ENCODE assay signal across 19 cellular contexts in genomic region chr5:177256296-177256695, GRCh38. TPM values are rescaled to one million over a fixed set of nuclear protein-coding genes. Genes with fewer than 3 reads are reported as not detected.
DNase-seq lines count a peak whose midpoint lies in the region; ATAC-seq and TF ChIP-seq lines count a peak whose summit lies in the region.
"Had no signal": no experiment of that assay in that cellular context is flagged by ENCODE, and none has a peak within 500 bp of the region (broad histone marks: within the 10 kb centered on the region; RNA-seq: fewer than 3 reads in every experiment).

No MANE protein-coding gene starts in this region.

- no peak for ATAC-seq in activated naive CD4-positive, alpha-beta T cell treated with anti-CD3 and anti-CD28 coated beads, Interleukin-2, amount 50 U/mL, for 72 hours
- no peak for ATAC-seq in central memory CD8-positive, alpha-beta T cell (replicated peaks; ENCODE audit: extremely low read depth, poor library complexity, severe bottlenecking)
- ATAC-seq in upper lobe of right lung (peak; percentile 72), GM21526 (IDR thresholded peaks at IDR 0.05; ENCODE audit: low FRiP score, unreplicated experiment) (no peak), GM21529 (IDR thresholded peaks at IDR 0.05; ENCODE audit: unreplicated experiment) (no peak)
- ATAC-seq: right lobe of liver; stimulated activated memory B cell treated with anti-CD40 and anti-IgM and Interleukin-4, amounts not matched to agents 10 μg/mL and 1 μg/mL and 100 μg/mL, for 72 hours had no signal

- peak overlapping the region; percentile 42 for H3K27ac Mint-ChIP-seq in activated naive CD4-positive, alpha-beta T cell treated with anti-CD3 and anti-CD28 coated beads for 36 hours
- peak overlapping the region in 1 of 2 donors; percentile 40 for H3K27ac Mint-ChIP-seq in activated naive CD4-positive, alpha-beta T cell treated with anti-CD3 and anti-CD28 coated beads, Interleukin-2, amount 50 U/mL, for 72 hours
- peak overlapping the region; percentile 71 for H3K27ac Mint-ChIP-seq in central memory CD8-positive, alpha-beta T cell (ENCODE audit: low read depth)

- peaks cover 95% of the 10 kb centered on the region for H3K36me3 ChIP-seq in upper lobe of right lung
- H3K36me3 ChIP-seq: SJCRH30 had no signal

- DNase-seq in activated naive CD4-positive, alpha-beta T cell treated with anti-CD3 and anti-CD28 coated beads for 36 hours, result no peak
- no peak for DNase-seq in activated naive CD4-positive, alpha-beta T cell treated with anti-CD3 and anti-CD28 coated beads, Interleukin-2, amount 50 U/mL, for 72 hours (ENCODE audit: low spot score in 2 of 2)
- no peak for DNase-seq in central memory CD8-positive, alpha-beta T cell (ENCODE audit: low spot score in 2 of 2)
- DNase-seq in upper lobe of right lung (peak; percentile 69), GDM1 (lab: John Stamatoyannopoulos, UW) (no peak)
- DNase-seq: activated CD4-positive, alpha-beta T cell treated with anti-CD3 and anti-CD28 coated beads, Interleukin-2, amount 10 ng/mL, durations not matched to agents 24 days and 14 days; dorsolateral prefrontal cortex; H9; mesendoderm; NCI-H2107; right lobe of liver; SJCRH30; stimulated activated CD4-positive, alpha-beta T cell treated with anti-CD3 and anti-CD28 coated beads, Interleukin-2, amount 100 ng/mL, for 48 hours had no signal

- no peak overlapping the region for H3K27ac ChIP-seq in upper lobe of right lung
- H3K27ac ChIP-seq: ascending aorta, neutrophil, right lobe of liver, SJCRH30 had no signal

- H3K9me3 Mint-ChIP-seq in activated naive CD4-positive, alpha-beta T cell treated with anti-CD3 and anti-CD28 coated beads for 36 hours, result no peaks in the 10 kb centered on the region
- H3K9me3 Mint-ChIP-seq in activated naive CD4-positive, alpha-beta T cell treated with anti-CD3 and anti-CD28 coated beads, Interleukin-2, amount 50 U/mL, for 72 hours, result no peaks in the 10 kb centered on the region
- H3K9me3 Mint-ChIP-seq in central memory CD8-positive, alpha-beta T cell, result no peaks in the 10 kb centered on the region
- H3K9me3 Mint-ChIP-seq: activated CD4-positive, alpha-beta T cell treated with anti-CD3 and anti-CD28 coated beads, Interleukin-2, amount 10 ng/mL, durations not matched to agents 24 days and 14 days; H9; stimulated activated memory B cell treated with anti-CD40 and anti-IgM and Interleukin-4, amounts not matched to agents 10 μg/mL and 1 μg/mL and 100 μg/mL, for 72 hours had no signal

- H3K27me3 ChIP-seq in upper lobe of right lung, result no peaks in the 10 kb centered on the region
- H3K27me3 ChIP-seq: ascending aorta, dorsolateral prefrontal cortex, neutrophil, right lobe of liver, SJCRH30 had no signal

- no peaks in the 10 kb centered on the region for H3K4me1 ChIP-seq in upper lobe of right lung
- H3K4me1 ChIP-seq: ascending aorta, SJCRH30 had no signal

- no peaks in the 10 kb centered on the region for H3K27me3 Mint-ChIP-seq in activated naive CD4-positive, alpha-beta T cell treated with anti-CD3 and anti-CD28 coated beads for 36 hours (ENCODE audit: low read depth)
- no peaks in the 10 kb centered on the region for H3K27me3 Mint-ChIP-seq in central memory CD8-positive, alpha-beta T cell
- H3K27me3 Mint-ChIP-seq: activated CD4-positive, alpha-beta T cell treated with anti-CD3 and anti-CD28 coated beads, Interleukin-2, amount 10 ng/mL, durations not matched to agents 24 days and 14 days; stimulated activated memory B cell treated with anti-CD40 and anti-IgM and Interleukin-4, amounts not matched to agents 10 μg/mL and 1 μg/mL and 100 μg/mL, for 72 hours had no signal

- no peaks in the 10 kb centered on the region for H3K4me1 Mint-ChIP-seq in activated naive CD4-positive, alpha-beta T cell treated with anti-CD3 and anti-CD28 coated beads for 36 hours (ENCODE audit: low read depth)
- H3K4me1 Mint-ChIP-seq in central memory CD8-positive, alpha-beta T cell, result peaks cover 11% of the 10 kb centered on the region
- H3K4me1 Mint-ChIP-seq: H9; stimulated activated memory B cell treated with anti-CD40 and anti-IgM and Interleukin-4, amounts not matched to agents 10 μg/mL and 1 μg/mL and 100 μg/mL, for 72 hours had no signal

- H3K4me3 ChIP-seq in upper lobe of right lung, result no peak overlapping the region
- H3K4me3 ChIP-seq: ascending aorta, dorsolateral prefrontal cortex, right lobe of liver, SJCRH30 had no signal

- CTCF ChIA-PET in activated naive CD4-positive, alpha-beta T cell treated with anti-CD3 and anti-CD28 coated beads for 36 hours (lab: Charles Lee), result no interaction called here

- peaks cover 35% of the 10 kb centered on the region for H3K36me3 Mint-ChIP-seq in activated naive CD4-positive, alpha-beta T cell treated with anti-CD3 and anti-CD28 coated beads for 36 hours (ENCODE audit: low read depth)
- H3K36me3 Mint-ChIP-seq in activated naive CD4-positive, alpha-beta T cell treated with anti-CD3 and anti-CD28 coated beads, Interleukin-2, amount 50 U/mL, for 72 hours, result peaks cover 0 to 7% of the 10 kb centered on the region in 2 donors
- peaks cover 86% of the 10 kb centered on the region for H3K36me3 Mint-ChIP-seq in central memory CD8-positive, alpha-beta T cell (ENCODE audit: insufficient read depth)

- H3K4me3 Mint-ChIP-seq in activated naive CD4-positive, alpha-beta T cell treated with anti-CD3 and anti-CD28 coated beads for 36 hours, result no peak overlapping the region
- H3K4me3 Mint-ChIP-seq in central memory CD8-positive, alpha-beta T cell, result no peak overlapping the region
- H3K4me3 Mint-ChIP-seq: activated CD4-positive, alpha-beta T cell treated with anti-CD3 and anti-CD28 coated beads, Interleukin-2, amount 10 ng/mL, durations not matched to agents 24 days and 14 days; H9; stimulated activated memory B cell treated with anti-CD40 and anti-IgM and Interleukin-4, amounts not matched to agents 10 μg/mL and 1 μg/mL and 100 μg/mL, for 72 hours had no signal

- intact Hi-C loops in activated naive CD4-positive, alpha-beta T cell treated with anti-CD3 and anti-CD28 coated beads for 36 hours (cut with micrococcal nuclease), result no loop called here
- intact Hi-C loops in upper lobe of right lung (cut with DNase I), result no loop called here

- TF ChIP-seq RAD21 in Ishikawa (IDR thresholded peaks at IDR 0.05; ENCODE audit: low read depth), result no peak

- no peak for TF ChIP-seq CTCF in upper lobe of right lung (IDR thresholded peaks at IDR 0.05)

- no peaks in the 10 kb centered on the region for H3K9me3 ChIP-seq in upper lobe of right lung
- H3K9me3 ChIP-seq: ascending aorta, neutrophil, right lobe of liver, SJCRH30 had no signal

- no peak for TF ChIP-seq EP300 in Ishikawa (IDR thresholded peaks at IDR 0.05; ENCODE audit: borderline replicate concordance)

TF ChIP-seq in Ishikawa, 13 proteins besides CTCF, POLR2A, EP300 and RAD21:
- TF ChIP-seq MAX (IDR thresholded peaks at IDR 0.05) (peak; percentile 65), REST (IDR thresholded peaks at IDR 0.05; ENCODE audit: low read depth) (no peak), NFIC (IDR thresholded peaks at IDR 0.05) (peak; percentile 63)

RNA-seq across cellular contexts. Expression of gene RAB24, which starts 47.2 kb away (rescaled TPM):
- 10 to 100 TPM; 10.9 to 13.2 TPM for total RNA-seq in activated naive CD4-positive, alpha-beta T cell treated with anti-CD3 and anti-CD28 coated beads for 36 hours
- total RNA-seq in activated naive CD4-positive, alpha-beta T cell treated with anti-CD3 and anti-CD28 coated beads, Interleukin-2, amount 50 U/mL, for 72 hours, result 10 to 100 TPM; 14.8 to 21.5 TPM
- 36.3 TPM for total RNA-seq in upper lobe of right lung

RNA-seq across cellular contexts. Expression of gene PRELID1, which starts 47.3 kb away (rescaled TPM):
- total RNA-seq in activated naive CD4-positive, alpha-beta T cell treated with anti-CD3 and anti-CD28 coated beads for 36 hours, result 100 to 1,000 TPM; 253 to 254 TPM
- total RNA-seq in activated naive CD4-positive, alpha-beta T cell treated with anti-CD3 and anti-CD28 coated beads, Interleukin-2, amount 50 U/mL, for 72 hours, result 100 to 1,000 TPM; 161 to 206 TPM
- total RNA-seq in upper lobe of right lung, result 87.0 TPM

RNA-seq across cellular contexts. Expression of gene MXD3, which starts 55.4 kb away (rescaled TPM):
- total RNA-seq in activated naive CD4-positive, alpha-beta T cell treated with anti-CD3 and anti-CD28 coated beads for 36 hours, result 10 to 100 TPM; 45.0 to 51.7 TPM
- total RNA-seq in activated naive CD4-positive, alpha-beta T cell treated with anti-CD3 and anti-CD28 coated beads, Interleukin-2, amount 50 U/mL, for 72 hours, result 10 to 100 TPM; 31.4 to 73.9 TPM
- 10.1 TPM for total RNA-seq in upper lobe of right lung
